In genomic region chr2:127456960-127457359, GRCh38 we compare ENCODE assay signal across 35 cellular contexts. TPM values are rescaled to one million over a fixed set of nuclear protein-coding genes. Genes with fewer than 3 reads are reported as not detected.
"Had no signal": no experiment of that assay in that cellular context is flagged by ENCODE, and none has a peak within 500 bp of the region (broad histone marks: within the 10 kb centered on the region; RNA-seq: fewer than 3 reads in every experiment).

No MANE protein-coding gene starts in this region.

- ATAC-seq: activated CD4-positive, CD25-positive, alpha-beta regulatory T cell treated with anti-CD3 and anti-CD28 coated beads, Interleukin-2, amount 50 U/mL, for 24 hours; activated CD8-positive, alpha-beta memory T cell treated with anti-CD3 and anti-CD28 coated beads, Interleukin-2, amount 10 ng/mL, durations not matched to agents 7 days and 5 days; activated CD8-positive, alpha-beta T cell treated with anti-CD3 and anti-CD28 coated beads, Interleukin-2, amount 10 ng/mL, durations not matched to agents 7 days and 5 days; body of pancreas had no signal

- H3K27me3 ChIP-seq: adrenal gland, body of pancreas, brain microvascular endothelial cell, breast epithelium had no signal

- H3K4me1 Mint-ChIP-seq: activated naive CD8-positive, alpha-beta T cell treated with anti-CD3 and anti-CD28 coated beads for 36 hours had no signal

- H3K9me3 Mint-ChIP-seq: activated CD4-positive, alpha-beta memory T cell treated with anti-CD3 and anti-CD28 coated beads, Interleukin-2, amount 10 ng/mL, durations not matched to agents 7 days and 5 days; activated CD4-positive, alpha-beta T cell treated with anti-CD3 and anti-CD28 coated beads, Interleukin-2, amount 10 ng/mL, durations not matched to agents 7 days and 5 days; activated naive CD4-positive, alpha-beta T cell treated with anti-CD3 and anti-CD28 coated beads for 36 hours; activated naive CD4-positive, alpha-beta T cell treated with anti-CD3 and anti-CD28 coated beads, Interleukin-2, amount 50 U/mL, for 72 hours; activated naive CD8-positive, alpha-beta T cell treated with anti-CD3 and anti-CD28 coated beads for 36 hours; activated T-cell treated with anti-CD3 and anti-CD28 coated beads, Interleukin-2, amount 50 U/mL, for 24 hours; T-cell; T-helper 2 cell treated with Interferon-gamma antibody and Interleukin-4, amounts not matched to agents 5 μg/mL and 100 μg/mL, for 36 hours had no signal

- FAIRE-seq: astrocyte, TTC549 had no signal

- H3K27ac Mint-ChIP-seq: activated CD4-positive, alpha-beta T cell treated with anti-CD3 and anti-CD28 coated beads for 36 hours; activated CD4-positive, alpha-beta T cell treated with anti-CD3 and anti-CD28 coated beads, Interleukin-2, amount 10 ng/mL, durations not matched to agents 7 days and 5 days; activated CD8-positive, alpha-beta memory T cell treated with anti-CD3 and anti-CD28 coated beads, Interleukin-2, amount 10 ng/mL, durations not matched to agents 7 days and 5 days; activated CD8-positive, alpha-beta T cell treated with anti-CD3 and anti-CD28 coated beads, Interleukin-2, amount 10 ng/mL, durations not matched to agents 7 days and 5 days; activated naive CD4-positive, alpha-beta T cell treated with anti-CD3 and anti-CD28 coated beads for 36 hours; activated naive CD4-positive, alpha-beta T cell treated with anti-CD3 and anti-CD28 coated beads, Interleukin-2, amount 50 U/mL, for 72 hours; activated naive CD8-positive, alpha-beta T cell treated with anti-CD3 and anti-CD28 coated beads for 36 hours; T-cell; T-helper 2 cell treated with Interferon-gamma antibody and Interleukin-4, amounts not matched to agents 5 μg/mL and 100 μg/mL, for 36 hours had no signal

- H3K4me3 ChIP-seq: adrenal gland, body of pancreas, breast epithelium had no signal

- H3K9me3 ChIP-seq: adrenal gland, body of pancreas, breast epithelium had no signal

- H3K27me3 Mint-ChIP-seq: activated CD4-positive, alpha-beta memory T cell treated with anti-CD3 and anti-CD28 coated beads, Interleukin-2, amount 10 ng/mL, durations not matched to agents 7 days and 5 days; activated CD4-positive, alpha-beta T cell treated with anti-CD3 and anti-CD28 coated beads for 36 hours; activated CD4-positive, alpha-beta T cell treated with anti-CD3 and anti-CD28 coated beads, Interleukin-2, amount 10 ng/mL, durations not matched to agents 7 days and 5 days; activated CD8-positive, alpha-beta memory T cell treated with anti-CD3 and anti-CD28 coated beads, Interleukin-2, amount 10 ng/mL, durations not matched to agents 7 days and 5 days; activated naive CD8-positive, alpha-beta T cell treated with anti-CD3 and anti-CD28 coated beads for 36 hours; activated T-cell treated with anti-CD3 and anti-CD28 coated beads, Interleukin-2, amount 50 U/mL, for 24 hours; T-cell had no signal

- H3K4me3 Mint-ChIP-seq: activated CD4-positive, alpha-beta memory T cell treated with anti-CD3 and anti-CD28 coated beads, Interleukin-2, amount 10 ng/mL, durations not matched to agents 7 days and 5 days; activated CD4-positive, alpha-beta T cell treated with anti-CD3 and anti-CD28 coated beads for 36 hours; activated CD4-positive, alpha-beta T cell treated with anti-CD3 and anti-CD28 coated beads, Interleukin-2, amount 10 ng/mL, durations not matched to agents 7 days and 5 days; activated CD8-positive, alpha-beta memory T cell treated with anti-CD3 and anti-CD28 coated beads, Interleukin-2, amount 10 ng/mL, durations not matched to agents 7 days and 5 days; activated CD8-positive, alpha-beta T cell treated with anti-CD3 and anti-CD28 coated beads, Interleukin-2, amount 10 ng/mL, durations not matched to agents 7 days and 5 days; activated naive CD4-positive, alpha-beta T cell treated with anti-CD3 and anti-CD28 coated beads for 36 hours; activated naive CD8-positive, alpha-beta T cell treated with anti-CD3 and anti-CD28 coated beads for 36 hours; activated T-cell treated with anti-CD3 and anti-CD28 coated beads, Interleukin-2, amount 50 U/mL, for 24 hours; T-cell; T-helper 2 cell treated with Interferon-gamma antibody and Interleukin-4, amounts not matched to agents 5 μg/mL and 100 μg/mL, for 36 hours had no signal

- H3K36me3 ChIP-seq: adrenal gland, brain microvascular endothelial cell, breast epithelium had no signal

- H3K4me1 ChIP-seq: adrenal gland, breast epithelium had no signal

- H3K27ac ChIP-seq: adrenal gland, body of pancreas, brain microvascular endothelial cell, breast epithelium, VCaP had no signal

- DNase-seq: activated CD4-positive, alpha-beta memory T cell treated with anti-CD3 and anti-CD28 coated beads, Interleukin-2, amount 10 ng/mL, durations not matched to agents 7 days and 5 days; activated CD4-positive, alpha-beta T cell treated with anti-CD3 and anti-CD28 coated beads for 1 hour; activated CD4-positive, alpha-beta T cell treated with anti-CD3 and anti-CD28 coated beads for 36 hours; activated CD4-positive, alpha-beta T cell treated with anti-CD3 and anti-CD28 coated beads for 48 hours; activated CD4-positive, alpha-beta T cell treated with anti-CD3 and anti-CD28 coated beads, Interleukin-2, amount 10 ng/mL, durations not matched to agents 7 days and 5 days; activated CD4-positive, alpha-beta T cell treated with anti-CD3 and anti-CD28 coated beads, Interleukin-2, amount 50 U/mL, for 48 hours; activated CD4-positive, CD25-positive, alpha-beta regulatory T cell; activated CD8-positive, alpha-beta memory T cell treated with anti-CD3 and anti-CD28 coated beads for 24 hours; activated CD8-positive, alpha-beta memory T cell treated with anti-CD3 and anti-CD28 coated beads, Interleukin-2, amount 10 ng/mL, durations not matched to agents 7 days and 5 days; activated CD8-positive, alpha-beta memory T cell treated with anti-CD3 and anti-CD28 coated beads, Interleukin-2, amount 50 U/mL, for 48 hours; activated CD8-positive, alpha-beta T cell treated with anti-CD3 and anti-CD28 coated beads, Interleukin-2, amount 10 ng/mL, durations not matched to agents 7 days and 5 days; activated effector memory CD4-positive, alpha-beta T cell treated with anti-CD3 and anti-CD28 coated beads, Interleukin-2, amount 50 U/mL, for 16 hours; activated gamma-delta T cell treated with Interleukin-2 at 50 U/mL for 16 hours; activated naive CD4-positive, alpha-beta T cell; activated naive CD4-positive, alpha-beta T cell treated with anti-CD3 and anti-CD28 coated beads for 36 hours; activated naive CD4-positive, alpha-beta T cell treated with anti-CD3 and anti-CD28 coated beads, Interleukin-2, amount 50 U/mL, for 16 hours; activated naive CD8-positive, alpha-beta T cell treated with anti-CD3 and anti-CD28 coated beads for 36 hours; activated T-cell treated with anti-CD3 and anti-CD28 coated beads, Interleukin-2, amount 50 U/mL, for 24 hours; activated T-cell treated with anti-CD3 and anti-CD28 coated beads, Interleukin-2, amount 50 U/mL, for 48 hours; adrenal gland; amniotic stem cell; aorta; body of pancreas; brain microvascular endothelial cell; T-cell; T-helper 9 cell had no signal

RNA-seq across cellular contexts. Expression of gene PROC, which starts 38.7 kb away (rescaled TPM):
- total RNA-seq: activated CD4-positive, alpha-beta memory T cell treated with anti-CD3 and anti-CD28 coated beads, Interleukin-2, amount 10 ng/mL, durations not matched to agents 7 days and 5 days; activated CD4-positive, alpha-beta T cell treated with anti-CD3 and anti-CD28 coated beads for 36 hours; activated CD4-positive, alpha-beta T cell treated with anti-CD3 and anti-CD28 coated beads, Interleukin-2, amount 10 ng/mL, durations not matched to agents 7 days and 5 days; activated CD8-positive, alpha-beta T cell treated with anti-CD3 and anti-CD28 coated beads, Interleukin-2, amount 10 ng/mL, durations not matched to agents 7 days and 5 days; activated naive CD4-positive, alpha-beta T cell treated with anti-CD3 and anti-CD28 coated beads for 36 hours; activated naive CD4-positive, alpha-beta T cell treated with anti-CD3 and anti-CD28 coated beads, Interleukin-2, amount 50 U/mL, for 72 hours; activated naive CD8-positive, alpha-beta T cell treated with anti-CD3 and anti-CD28 coated beads for 36 hours; adrenal gland; breast epithelium; cardiac septum; T-helper 1 cell treated with Interleukin-12 subunit alpha and Interleukin-12 subunit beta and Interleukin-4 antibody, amounts not matched to agents 30 ng/mL and 1 ng/mL, for 36 hours had no signal
